8 cellular contexts compared by ENCODE assay signal in the genomic region with DNA sequence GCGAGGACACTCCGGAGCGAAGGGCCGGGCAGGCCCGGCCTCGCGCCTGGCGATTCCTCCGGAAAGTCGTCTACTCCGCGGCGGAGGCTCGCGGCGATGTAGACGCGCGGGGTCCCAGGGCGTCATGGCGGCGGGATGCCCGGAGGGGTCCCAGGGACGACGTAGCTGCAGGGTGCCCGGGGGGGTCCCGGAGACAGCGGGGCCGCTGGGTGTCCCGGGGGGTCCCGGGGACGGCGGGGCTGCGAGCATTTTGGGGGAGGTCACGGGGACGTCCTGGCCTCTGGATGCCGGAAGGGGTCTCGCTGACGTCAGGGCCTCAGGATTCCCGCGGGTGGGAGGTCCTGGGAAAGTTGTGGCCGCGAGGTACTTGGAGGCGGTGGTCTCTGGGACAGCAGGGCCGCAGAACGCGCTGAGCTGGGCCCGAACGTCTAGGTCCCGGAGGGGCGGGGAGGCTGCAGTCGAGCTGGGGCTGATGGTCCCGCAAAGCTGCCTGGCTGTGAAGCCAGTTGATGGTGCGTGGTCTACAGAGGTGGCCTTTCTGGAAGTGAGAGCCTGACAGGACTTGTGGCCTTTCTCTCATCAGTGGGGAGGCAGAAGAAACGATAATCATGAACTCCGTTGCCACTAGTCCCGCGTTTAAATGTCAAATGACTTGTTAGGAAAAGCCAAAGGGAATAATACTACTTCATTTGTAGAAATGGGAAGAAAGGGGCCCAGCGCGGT. TPM values are rescaled to one million over a fixed set of nuclear protein-coding genes. Genes with fewer than 3 reads are reported as not detected.
DNase-seq lines count a peak whose midpoint lies in the region; ATAC-seq, FAIRE-seq and TF ChIP-seq lines count a peak whose summit lies in the region.

No MANE protein-coding gene starts in this region.

- no peaks in the 10 kb centered on the region for H3K27me3 Mint-ChIP-seq in chondrocyte (ENCODE audit: low read depth)

- H3K9me3 Mint-ChIP-seq in chondrocyte (ENCODE audit: low read depth): no peaks in the 10 kb centered on the region

- peak; percentile 6 for ATAC-seq in HG03139 (IDR thresholded peaks at IDR 0.05; ENCODE audit: unreplicated experiment)
- ATAC-seq in left lobe of liver: peak; percentile 8

- peaks cover 22% of the 10 kb centered on the region for H3K4me1 Mint-ChIP-seq in chondrocyte (ENCODE audit: low read depth)

- no peak for TF ChIP-seq POLR2A in GM12892 (IDR thresholded peaks at IDR 0.05; ENCODE audit: low read depth, low read length)

- peaks cover 10% of the 10 kb centered on the region for H3K36me3 Mint-ChIP-seq in chondrocyte (ENCODE audit: low read depth)

- peak overlapping the region; percentile 98 for H3K27ac Mint-ChIP-seq in chondrocyte (ENCODE audit: unreplicated experiment)

- FAIRE-seq in GM12892 (lab: Jason Lieb, UNC): peak; percentile 21

- peak overlapping the region; percentile 89 for H3K4me3 Mint-ChIP-seq in chondrocyte (ENCODE audit: unreplicated experiment)

- DNase-seq in GM12892 (ENCODE audit: insufficient read length): peak; percentile 29
- peak in 3 of 5 experiments; percentile 4 to 35 (median 10) for DNase-seq in T-helper 2 cell
- peak; percentile 86 for DNase-seq in chondrocyte (ENCODE audit: low spot score)
- peak; percentile 57 for DNase-seq in left lobe of liver (ENCODE audit: low spot score)
- peak; percentile 22 for DNase-seq in stimulated activated CD4-positive, alpha-beta T cell treated with anti-CD3 and anti-CD28 coated beads, Interleukin-4, amount 100 ng/mL, for 24 hours
- DNase-seq in cerebellar cortex (ENCODE audit: low spot score): no peak
- no peak for DNase-seq in GDM1 (lab: John Stamatoyannopoulos, UW)

- no peak for TF ChIP-seq CTCF in chondrocyte (IDR thresholded peaks at IDR 0.05)

RNA-seq across cellular contexts. Expression of gene HSPA14, which starts 0.6 kb away (rescaled TPM):
- 20.5 TPM for polyA plus RNA-seq in GM12892 (2012; ENCODE audit: missing spikeins)
- total RNA-seq in chondrocyte (6.8 to 10.2 TPM (median 7.0 TPM) in 3 replicates), left lobe of liver (3.2 TPM)

RNA-seq across cellular contexts. Expression of gene MSANTD7, which starts 0.6 kb away (rescaled TPM):
- polyA plus RNA-seq in GM12892 (2012; ENCODE audit: missing spikeins): 11.0 TPM
- 11.3 to 13.4 TPM (median 12.3 TPM) in 3 replicates for total RNA-seq in chondrocyte
- 3.3 TPM for total RNA-seq in left lobe of liver

RNA-seq across cellular contexts. Expression of gene CDNF, which starts 0.9 kb away (rescaled TPM):
- polyA plus RNA-seq in GM12892 (2012; ENCODE audit: missing spikeins): 0.53 TPM
- total RNA-seq in chondrocyte (0.32 to 1.9 TPM (median 0.69 TPM) in 3 replicates), left lobe of liver (4.8 TPM)

RNA-seq across cellular contexts. Expression of gene SUV39H2, which starts 39.9 kb away (rescaled TPM):
- 19.8 TPM for polyA plus RNA-seq in GM12892 (2012; ENCODE audit: missing spikeins)
- total RNA-seq in chondrocyte (8.3 to 13.1 TPM (median 9.2 TPM) in 3 replicates), left lobe of liver (3.1 TPM)

Comparison
In these comparisons a context has a peak if more than half of its experiments do, and no peak if none do; other contexts are left out.
1. DNase-seq: peak in GM12892 (single experiment), T-helper 2 cell (3 of 5), chondrocyte (single experiment), left lobe of liver (single experiment) and stimulated activated CD4-positive, alpha-beta T cell treated with anti-CD3 and anti-CD28 coated beads, Interleukin-4, amount 100 ng/mL, for 24 hours (single experiment); none in cerebellar cortex (single experiment) and GDM1 (single experiment).